In the genomic region with DNA sequence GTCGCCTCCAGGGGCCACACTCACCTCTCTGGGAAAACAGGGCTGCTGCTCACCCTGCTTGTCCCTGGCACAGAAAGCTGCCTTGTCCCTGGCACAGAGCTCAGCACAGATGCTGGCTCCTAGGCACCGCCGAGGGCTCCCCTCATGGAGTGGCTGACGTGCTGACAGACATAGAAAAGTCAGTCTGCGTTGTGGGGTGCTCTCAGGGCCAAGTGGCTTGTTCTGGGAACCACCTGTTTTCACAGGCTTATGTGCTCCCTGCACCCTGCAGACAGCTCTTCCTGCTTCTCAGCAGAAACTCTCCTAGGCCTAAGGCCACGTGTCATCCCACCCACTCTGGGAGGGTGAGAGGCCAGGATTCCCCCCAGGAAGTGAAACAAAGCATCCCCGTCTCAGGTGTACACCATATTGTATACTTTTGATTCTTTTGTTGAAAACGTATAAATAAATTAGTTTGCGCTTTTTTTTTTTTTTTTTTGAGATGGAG, we compare ENCODE assay signal across 10 cellular contexts.
A peak's percentile ranks its signal among the peaks of the same experiment; 100 is the strongest.
DNase-seq lines count a peak whose midpoint lies in the region; ATAC-seq and TF ChIP-seq lines count a peak whose summit lies in the region.
"Had no signal": no experiment of that assay in that cellular context is flagged by ENCODE, and none has a peak within 500 bp of the region (broad histone marks: within the 10 kb centered on the region; RNA-seq: fewer than 3 reads in every experiment).

No MANE protein-coding gene starts in this region.

- no peak for TF ChIP-seq CTCF in uterus (IDR thresholded peaks at IDR 0.05)

- DNase-seq in left ventricle myocardium superior: peak; percentile 68
- DNase-seq in NCI-H2081 treated with DMSO at 0.1 percent for 48 hours (lab: John Stamatoyannopoulos, UW): no peak
- DNase-seq in uterus: no peak
- DNase-seq in NCI-H1092 (lab: John Stamatoyannopoulos, UW): no peak
- DNase-seq: activated effector memory CD4-positive, alpha-beta T cell treated with Interleukin-2 at 50 U/mL for 16 hours; DMS 273 treated with DMSO at 0.1 percent for 48 hours; HCEC 1CT had no signal

- TF ChIP-seq POLR2A in uterus (IDR thresholded peaks at IDR 0.05): no peak

- no peak overlapping the region for H3K4me3 ChIP-seq in uterus

- H3K36me3 ChIP-seq in uterus: no peaks in the 10 kb centered on the region

- no peak overlapping the region for H3K27ac ChIP-seq in uterus

- no peaks in the 10 kb centered on the region for H3K4me1 ChIP-seq in uterus

- H3K9me3 ChIP-seq in uterus: no peaks in the 10 kb centered on the region

- no peaks in the 10 kb centered on the region for H3K27me3 ChIP-seq in uterus

- ATAC-seq in GM18867 (IDR thresholded peaks at IDR 0.05; ENCODE audit: unreplicated experiment): peak; percentile 41
- peak; percentile 64 for ATAC-seq in GM21526 (IDR thresholded peaks at IDR 0.05; ENCODE audit: low FRiP score, unreplicated experiment)
- peak; percentile 53 for ATAC-seq in HG03103 (IDR thresholded peaks at IDR 0.05; ENCODE audit: low read depth, unreplicated experiment)
- ATAC-seq in left ventricle myocardium superior: peak; percentile 93

- intact Hi-C loops in left ventricle myocardium superior (cut with micrococcal nuclease): no loop called here
- intact Hi-C loops in uterus (cut with DNase I; ENCODE audit: low total_unique reads): no loop called here

Comparison
In these comparisons a context has a peak if more than half of its experiments do, and no peak if none do; other contexts are left out.
1. ATAC-seq: peak in every context shown above with its lines; median percentile 93 in left ventricle myocardium superior; 64 in GM21526; 53 in HG03103; 41 in GM18867.